In the genomic region with DNA sequence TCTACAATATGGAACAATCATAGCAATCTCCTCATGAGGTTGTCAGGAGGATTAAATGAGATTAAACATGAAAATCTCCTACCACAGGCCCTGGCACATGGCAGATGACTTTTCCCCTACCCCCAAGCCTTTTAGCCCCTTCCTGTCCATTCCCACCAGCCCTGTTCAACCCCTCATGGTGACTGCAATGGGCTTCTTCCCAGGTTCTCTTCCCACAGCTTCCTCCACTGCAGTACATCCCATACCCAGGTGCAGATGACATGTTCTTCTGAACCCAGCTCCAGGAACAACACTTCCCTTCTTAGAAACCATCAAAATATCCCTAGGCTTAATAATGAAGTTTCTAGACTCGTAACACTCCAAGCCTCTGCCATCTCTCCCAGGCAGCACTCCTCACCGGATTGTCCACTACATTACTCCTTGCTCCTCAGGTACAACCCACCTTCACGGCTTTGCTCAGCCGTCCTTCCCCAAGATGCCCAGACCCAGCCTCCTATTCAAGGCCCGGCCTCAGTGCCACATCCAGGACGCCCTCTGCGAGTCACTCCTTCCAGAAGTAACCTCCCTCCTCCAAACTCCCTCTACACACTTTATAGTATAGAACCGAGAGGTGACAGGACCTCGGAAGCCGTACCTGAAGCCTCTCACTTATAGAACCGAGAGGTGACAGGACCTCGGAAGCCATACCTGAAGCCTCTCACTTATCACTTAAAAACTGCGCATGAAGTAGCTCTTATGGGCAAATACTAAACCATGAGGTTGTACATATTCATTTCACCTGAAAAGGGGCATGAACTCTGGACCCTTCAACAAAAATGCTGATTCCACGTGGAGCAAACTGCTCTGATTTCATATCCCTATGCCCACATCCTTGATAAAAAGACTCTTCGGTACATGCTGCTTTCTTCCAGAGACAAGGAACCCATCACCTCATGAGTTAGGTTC, we compare ENCODE assay signal across 1 cellular context.
TF ChIP-seq lines count a peak whose summit lies in the region.

No MANE protein-coding gene starts in this region.

TF ChIP-seq in endothelial cell of umbilical vein, 7 proteins besides CTCF, POLR2A, EP300 and RAD21:
- TF ChIP-seq GATA2 (IDR thresholded peaks at IDR 0.05; ENCODE audit: insufficient read depth, insufficient read length, low read depth, low read length) (no peak), POLR2AphosphoS5 (IDR thresholded peaks at IDR 0.05; ENCODE audit: insufficient read depth, low read depth, low read length) (no peak), MYC (IDR thresholded peaks at IDR 0.05; ENCODE audit: low read depth, low read length) (no peak), FOS (IDR thresholded peaks at IDR 0.05; ENCODE audit: borderline replicate concordance, insufficient read depth, low read length) (no peak), EZH2 (IDR thresholded peaks at IDR 0.05; ENCODE audit: borderline replicate concordance, low read depth, low read length, severe bottlenecking) (no peak), JUN (IDR thresholded peaks at IDR 0.05; ENCODE audit: borderline replicate concordance, insufficient read depth, insufficient read length, low read depth) (no peak)
- TF ChIP-seq, protein P1, sequence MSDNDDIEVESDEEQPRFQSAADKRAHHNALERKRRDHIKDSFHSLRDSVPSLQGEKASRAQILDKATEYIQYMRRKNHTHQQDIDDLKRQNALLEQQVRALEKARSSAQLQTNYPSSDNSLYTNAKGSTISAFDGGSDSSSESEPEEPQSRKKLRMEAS (IDR thresholded peaks at IDR 0.05; ENCODE audit: insufficient read depth, insufficient read length) = no peak
TF ChIP-seq in endothelial cell of umbilical vein: peak in this region for 0.
